In genomic region chr5:80246995-80247729, GRCh38 we compare ENCODE assay signal across 8 cellular contexts. TPM values are rescaled to one million over a fixed set of nuclear protein-coding genes. Genes with fewer than 3 reads are reported as not detected.
DNase-seq lines count a peak whose midpoint lies in the region; FAIRE-seq and TF ChIP-seq lines count a peak whose summit lies in the region.

No MANE protein-coding gene starts in this region.

- no peak for FAIRE-seq in urothelium cell line (lab: Jason Lieb, UNC)

- H3K4me1 Mint-ChIP-seq in mesothelial cell of epicardium, result peaks cover 51% of the 10 kb centered on the region

- H3K9me3 Mint-ChIP-seq in mesothelial cell of epicardium, result peaks cover 9% of the 10 kb centered on the region

- H3K4me3 Mint-ChIP-seq in mesothelial cell of epicardium, result peak overlapping the region; percentile 4

- peaks cover 8% of the 10 kb centered on the region for H3K9me3 ChIP-seq in ES-I3 (ENCODE audit: control insufficient read depth, insufficient read depth, low read length)
- peaks cover 9% of the 10 kb centered on the region for H3K9me3 ChIP-seq in Loucy (ENCODE audit: insufficient read depth, low read depth, low read length)

- no peak overlapping the region for H2AFZ ChIP-seq in Loucy (ENCODE audit: low read length)

- no peaks in the 10 kb centered on the region for H3K27me3 ChIP-seq in Loucy (ENCODE audit: insufficient read depth, low read length, poor library complexity, severe bottlenecking)

- no peaks in the 10 kb centered on the region for H3K9me2 ChIP-seq in Loucy (replicated peaks; ENCODE audit: low read depth, low read length)

- H3K36me3 ChIP-seq in ES-I3 (ENCODE audit: insufficient read depth, low read length) (no peaks in the 10 kb centered on the region; the same call in 1 of the 2 replicates), Loucy (ENCODE audit: insufficient read depth, low read length) (peaks cover 14% of the 10 kb centered on the region; the same call in 1 of the 2 replicates)

- H3K4me3 ChIP-seq in Loucy (ENCODE audit: low read length, poor library complexity, severe bottlenecking), result peak overlapping the region; percentile 69
- peak overlapping the region; percentile 42 for H3K4me3 ChIP-seq in WI38 (ENCODE audit: low read depth, low read length)

- H3K4me1 ChIP-seq in ES-I3 (ENCODE audit: insufficient read depth, low read length) (peaks cover 46% of the 10 kb centered on the region), Loucy (ENCODE audit: insufficient read depth, low read length, poor library complexity, severe bottlenecking) (peaks cover 55% of the 10 kb centered on the region)

- H3K9ac ChIP-seq in ES-I3 (ENCODE audit: low read depth, low read length) (peak overlapping the region; percentile 10; the same call in 1 of the 2 replicates), Loucy (ENCODE audit: low read depth, low read length, poor library complexity, severe bottlenecking) (peak overlapping the region; percentile 27)

- 0 out of 2 replicates have a peak, but pooled peaks cover 4% of the 10 kb centered on the region for H3F3A ChIP-seq in Loucy (ENCODE audit: low read depth)

- H4K20me1 ChIP-seq in Loucy (ENCODE audit: insufficient read depth, low read length, poor library complexity, severe bottlenecking), result peaks cover 69% of the 10 kb centered on the region

- TF ChIP-seq CTCF in Loucy (conservative IDR thresholded peaks at IDR 0.05; ENCODE audit: low read length), result no peak
- TF ChIP-seq CTCF in WI38 (IDR thresholded peaks at IDR 0.05; ENCODE audit: low read depth, low read length), result no peak
- TF ChIP-seq CTCF in mesothelial cell of epicardium (IDR thresholded peaks at IDR 0.05; ENCODE audit: unreplicated experiment), result no peak

- peak overlapping the region; percentile 95 for H3K27ac Mint-ChIP-seq in mesothelial cell of epicardium

- peaks cover 97% of the 10 kb centered on the region for H3K79me2 ChIP-seq in Loucy (ENCODE audit: insufficient read depth, low read length)

- peak overlapping the region; percentile 77 for H3K4me2 ChIP-seq in Loucy (ENCODE audit: low read depth, low read length, poor library complexity, severe bottlenecking)

- DNase-seq in HCEC 1CT (peak; percentile 94), ecto neural progenitor cell (ENCODE audit: low spot score) (peak; percentile 72), mesothelial cell of epicardium (ENCODE audit: low spot score in 2 of 2, unreplicated experiment in 2 of 2) (no peak), urothelium cell line (ENCODE audit: low spot score) (peak; percentile 53), 8988T (no peak)

- no peaks in the 10 kb centered on the region for H3K27me3 Mint-ChIP-seq in mesothelial cell of epicardium (ENCODE audit: low read depth)

- H3K36me3 Mint-ChIP-seq in mesothelial cell of epicardium, result peaks cover 12% of the 10 kb centered on the region

RNA-seq across cellular contexts. Expression of gene SERINC5, which starts 8.7 kb away (rescaled TPM):
- total RNA-seq in mesothelial cell of epicardium, result 87.6 to 91.0 TPM (median 89.5 TPM) in 3 replicates

Comparison
In these comparisons a context has a peak if more than half of its experiments do, and no peak if none do; other contexts are left out.
1. DNase-seq: peak in HCEC 1CT (single experiment), ecto neural progenitor cell (single experiment) and urothelium cell line (single experiment); none in mesothelial cell of epicardium (0 of 2) and 8988T (single experiment).